Comparison of ENCODE assay signal across 11 cellular contexts in genomic region chr17:75981019-75981615, GRCh38. TPM values are rescaled to one million over a fixed set of nuclear protein-coding genes. Genes with fewer than 3 reads are reported as not detected.
DNase-seq lines count a peak whose midpoint lies in the region; ATAC-seq and TF ChIP-seq lines count a peak whose summit lies in the region.
"Had no signal": no experiment of that assay in that cellular context is flagged by ENCODE, and none has a peak within 500 bp of the region (broad histone marks: within the 10 kb centered on the region; RNA-seq: fewer than 3 reads in every experiment).

No MANE protein-coding gene starts in this region.

- peak overlapping the region; percentile 99 for H3K27ac Mint-ChIP-seq in progenitor cell of endocrine pancreas

- H2AFZ ChIP-seq in DND-41 (ENCODE audit: low read depth, low read length) (0 out of 2 replicates have a peak overlapping the region, but pooled peaks have one; percentile 1), OCI-LY7 (ENCODE audit: low read length) (no peak overlapping the region)

- H3K4me1 ChIP-seq in DND-41 (ENCODE audit: insufficient read depth, low read length) (peaks cover 36% of the 10 kb centered on the region), OCI-LY7 (ENCODE audit: insufficient read depth, low read length, poor library complexity, severe bottlenecking) (peaks cover 45% of the 10 kb centered on the region), gastrocnemius medialis (peaks cover 31% of the 10 kb centered on the region in 2 donors)

- H3K27ac ChIP-seq in DND-41 (ENCODE audit: low read length) (no peak overlapping the region), OCI-LY7 (ENCODE audit: low read depth, low read length, poor library complexity, severe bottlenecking) (no peak overlapping the region), epithelial cell of prostate (peak overlapping the region; percentile 70), gastrocnemius medialis (peak overlapping the region in 1 of 4 donors; percentile 98)

- H3K27me3 Mint-ChIP-seq in progenitor cell of endocrine pancreas: no peaks in the 10 kb centered on the region

- H3K4me2 ChIP-seq in DND-41 (ENCODE audit: insufficient read depth, low read length): peak overlapping the region; percentile 74
- peak overlapping the region; percentile 86 for H3K4me2 ChIP-seq in OCI-LY7 (ENCODE audit: low read length)

- no peaks in the 10 kb centered on the region for H3K9me3 Mint-ChIP-seq in progenitor cell of endocrine pancreas (ENCODE audit: low read depth)

- H3K79me2 ChIP-seq in DND-41 (ENCODE audit: insufficient read depth, low read length): peaks cover 29% of the 10 kb centered on the region
- H3K79me2 ChIP-seq in OCI-LY7 (ENCODE audit: insufficient read depth, low read depth, low read length): peaks cover 24% of the 10 kb centered on the region; the same call in 1 of the 2 replicates

- H3K36me3 Mint-ChIP-seq in progenitor cell of endocrine pancreas (ENCODE audit: insufficient read depth): peaks cover 12% of the 10 kb centered on the region

- H3K4me3 ChIP-seq in DND-41 (ENCODE audit: low read depth in 1 of 2, low read length in 2 of 2) (no peak overlapping the region), OCI-LY7 (ENCODE audit: low read depth, low read length, poor library complexity, severe bottlenecking) (peak overlapping the region; percentile 79), gastrocnemius medialis (no peak overlapping the region)

- CTCF ChIA-PET in OCI-LY7 (lab: Charles Lee; ENCODE audit: unreplicated experiment): interaction anchor here (0.5 to 0.9 kb wide), 2 partner anchors 26 to 33 kb away, joined by 3 to 4 read pairs; no protein-coding TSS in a partner anchor

- H3K36me3 ChIP-seq in DND-41 (ENCODE audit: insufficient read depth, low read length) (no peaks in the 10 kb centered on the region; the same call in 1 of the 2 replicates), OCI-LY7 (ENCODE audit: insufficient read depth, low read length) (no peaks in the 10 kb centered on the region), gastrocnemius medialis (no peaks in the 10 kb centered on the region)

- intact Hi-C loops in OCI-LY7 (cut with micrococcal nuclease; ENCODE audit: unreplicated experiment) (no loop called here), gastrocnemius medialis (cut with DNase I; ENCODE audit: low total_unique reads) (no loop called here)

- no peaks in the 10 kb centered on the region for H3K9me2 ChIP-seq in OCI-LY7 (ENCODE audit: insufficient read depth, low read length)

- no peak for TF ChIP-seq POLR2A in gastrocnemius medialis (IDR thresholded peaks at IDR 0.05)

- DNase-seq in DND-41: no peak
- no peak for DNase-seq in OCI-LY7 (ENCODE audit: low spot score)
- DNase-seq in epithelial cell of prostate (ENCODE audit: low read depth, low spot score): no peak
- no peak for DNase-seq in progenitor cell of endocrine pancreas (ENCODE audit: low spot score, unreplicated experiment)
- no peak for DNase-seq in GM13976 (ENCODE audit: low spot score)
- no peak for DNase-seq in gastrocnemius medialis
- DNase-seq: activated CD4-positive, alpha-beta T cell treated with anti-CD3 and anti-CD28 coated beads for 4 hours; NCI-H1694 treated with DMSO at 0.1 percent for 48 hours; stimulated activated naive CD4-positive, alpha-beta T cell treated with Interleukin-2 at 50 U/mL for 16 hours had no signal

- no TSS peak for BruUV-seq in OCI-LY7 (replicated peaks; lab: Mats Ljungman, UMichigan)

- H3K27me3 ChIP-seq in DND-41 (ENCODE audit: insufficient read depth, low read length, poor library complexity) (no peaks in the 10 kb centered on the region), gastrocnemius medialis (no peaks in the 10 kb centered on the region)

- no peak for ATAC-seq in DND-41 (ENCODE audit: insufficient read depth, low read depth)
- ATAC-seq in gastrocnemius medialis: no peak
- no peak for ATAC-seq in GM18868 (IDR thresholded peaks at IDR 0.05; ENCODE audit: unreplicated experiment)

- H3K9me3 ChIP-seq in DND-41 (ENCODE audit: insufficient read depth, low read length, severe bottlenecking) (no peaks in the 10 kb centered on the region), OCI-LY7 (ENCODE audit: low read length) (no peaks in the 10 kb centered on the region), gastrocnemius medialis (no peaks in the 10 kb centered on the region)

- H3K4me3 Mint-ChIP-seq in progenitor cell of endocrine pancreas (ENCODE audit: low read depth): peak overlapping the region; percentile 89

- POLR2A ChIA-PET in OCI-LY7 (lab: Charles Lee): interaction anchor here (0.6 to 2.4 kb wide), 14 partner anchors 9 to 410 kb away, joined by 3 to 17 read pairs (median 3); partner anchors contain the start of gene EXOC7

- peak overlapping the region; percentile 78; the same call in 1 of the 2 replicates for H3K9ac ChIP-seq in DND-41 (ENCODE audit: low read depth, low read length)

- peaks cover 47% of the 10 kb centered on the region for H3K4me1 Mint-ChIP-seq in progenitor cell of endocrine pancreas (ENCODE audit: low read depth)

- TF ChIP-seq CTCF in DND-41 (IDR thresholded peaks at IDR 0.05; ENCODE audit: borderline replicate concordance, extremely low read depth, low read length, poor library complexity, severe bottlenecking) (no peak), OCI-LY7 (conservative IDR thresholded peaks at IDR 0.05; ENCODE audit: low read length) (no peak), progenitor cell of endocrine pancreas (IDR thresholded peaks at IDR 0.05; ENCODE audit: unreplicated experiment) (no peak), GM13976 (IDR thresholded peaks at IDR 0.05; ENCODE audit: borderline replicate concordance, control extremely low read depth, extremely low read depth, insufficient read depth, missing control alignments) (no peak), gastrocnemius medialis (IDR thresholded peaks at IDR 0.05 in 4 of 5, conservative IDR thresholded peaks at IDR 0.05 in 1 of 5) (no peak)

- H4K20me1 ChIP-seq in DND-41 (ENCODE audit: insufficient read depth, low read length): no peaks in the 10 kb centered on the region
- H4K20me1 ChIP-seq in OCI-LY7 (ENCODE audit: insufficient read depth, low read length): no peaks in the 10 kb centered on the region

- in situ Hi-C loops in GM13976 (cut with MboI; ENCODE audit: low sequenced_read_pairs, unreplicated experiment): no loop called here
- in situ Hi-C loops in gastrocnemius medialis (cut with MboI; ENCODE audit: low sequenced_read_pairs in 4 of 4): no loop called here

RNA-seq across cellular contexts. Expression of gene TEN1, which starts 2.1 kb away (rescaled TPM):
- total RNA-seq in OCI-LY7 (2014; rRNA removed; shearing (Covaris generic)): 17.6 and 22.5 TPM in 2 replicates
- total RNA-seq in OCI-LY7 (2022) (18.2 and 22.5 TPM in 2 replicates), progenitor cell of endocrine pancreas (19.8 and 23.9 TPM in 2 replicates), gastrocnemius medialis (1 to 10 TPM; 4.2 to 9.2 (median 6.8) TPM)

RNA-seq across cellular contexts. Expression of gene ACOX1, which starts 2.2 kb away (rescaled TPM):
- 12.3 and 22.6 TPM in 2 replicates for total RNA-seq in OCI-LY7 (2014; rRNA removed; shearing (Covaris generic))
- total RNA-seq in OCI-LY7 (2022) (30.2 and 34.6 TPM in 2 replicates), progenitor cell of endocrine pancreas (54.6 and 54.7 TPM in 2 replicates), gastrocnemius medialis (10 to 100 TPM; 64.8 to 96.6 (median 80.7) TPM)

RNA-seq across cellular contexts. Expression of gene CDK3, which starts 19.5 kb away (rescaled TPM):
- 7.3 and 15.9 TPM in 2 replicates for total RNA-seq in OCI-LY7 (2014; rRNA removed; shearing (Covaris generic))
- total RNA-seq in OCI-LY7 (2022) (12.8 and 17.2 TPM in 2 replicates), progenitor cell of endocrine pancreas (17.0 and 21.6 TPM in 2 replicates), gastrocnemius medialis (1 to 10 TPM in 2 of 4 donors, under 1 TPM in 2; 0.33 to 1.8 (median 1.1) TPM)

RNA-seq across cellular contexts. Expression of gene FBF1, which starts 40.3 kb away (rescaled TPM):
- total RNA-seq in OCI-LY7 (2014; rRNA removed; shearing (Covaris generic)): 34.6 and 38.7 TPM in 2 replicates
- total RNA-seq in OCI-LY7 (2022) (47.8 and 47.9 TPM in 2 replicates), progenitor cell of endocrine pancreas (24.8 and 29.9 TPM in 2 replicates), gastrocnemius medialis (1 to 10 TPM; 2.5 to 6.4 (median 5.8) TPM)

RNA-seq across cellular contexts. Expression of gene EVPL, which starts 46.0 kb away (rescaled TPM):
- 5.6 and 9.9 TPM in 2 replicates for total RNA-seq in OCI-LY7 (2014; rRNA removed; shearing (Covaris generic))
- 5.1 and 6.9 TPM in 2 replicates for total RNA-seq in OCI-LY7 (2022)
- total RNA-seq in progenitor cell of endocrine pancreas: 0.05 TPM in 1 of 2 replicates, not detected in the other
- under 1 TPM in 2 of 4 donors, not detected in 2; 0.02 to 0.07 TPM for total RNA-seq in gastrocnemius medialis
- total RNA-seq: lung microvascular endothelial cell had no signal
